10 cellular contexts compared by ENCODE assay signal in genomic region chr3:113769551-113769950, GRCh38. TPM values are rescaled to one million over a fixed set of nuclear protein-coding genes. Genes with fewer than 3 reads are reported as not detected.
A peak's percentile ranks its signal among the peaks of the same experiment; 100 is the strongest.
DNase-seq lines count a peak whose midpoint lies in the region; ATAC-seq and TF ChIP-seq lines count a peak whose summit lies in the region.
"Had no signal": no experiment of that assay in that cellular context is flagged by ENCODE, and none has a peak within 500 bp of the region (broad histone marks: within the 10 kb centered on the region; RNA-seq: fewer than 3 reads in every experiment).

No MANE protein-coding gene starts in this region.

- in situ Hi-C loops in astrocyte of the cerebellum (cut with HindIII; ENCODE audit: low sequenced_read_pairs), result no loop called here

- H3K4me3 Mint-ChIP-seq in T-helper 17 cell, result no peak overlapping the region
- H3K4me3 Mint-ChIP-seq: neural progenitor cell had no signal

- H3K27ac Mint-ChIP-seq in T-helper 17 cell, result no peak overlapping the region
- H3K27ac Mint-ChIP-seq: neural progenitor cell had no signal

- no peaks in the 10 kb centered on the region for H3K9me3 ChIP-seq in T-helper 17 cell (ENCODE audit: control insufficient read depth, low read length, poor library complexity, severe bottlenecking)

- TF ChIP-seq CTCF in astrocyte of the cerebellum (IDR thresholded peaks at IDR 0.05; ENCODE audit: low read depth, low read length, missing control alignments), result peak; percentile 30

- H3K4me3 ChIP-seq in astrocyte of the cerebellum (ENCODE audit: low read depth, low read length), result no peak overlapping the region
- H3K4me3 ChIP-seq: neural progenitor cell had no signal

- H3K27me3 Mint-ChIP-seq in T-helper 17 cell, result no peaks in the 10 kb centered on the region

- H3K4me1 Mint-ChIP-seq in T-helper 17 cell, result peaks cover 8% of the 10 kb centered on the region

- no peak for DNase-seq in astrocyte of the cerebellum (ENCODE audit: low read depth)
- peak; percentile 57 for DNase-seq in myocyte (ENCODE audit: low read depth)
- no peak for DNase-seq in T-helper 17 cell
- DNase-seq in NCI-H187 (lab: John Stamatoyannopoulos, UW), result no peak
- no peak for DNase-seq in Right ventricle myocardium inferior (ENCODE audit: missing footprints)
- no peak for DNase-seq in stimulated activated CD4-positive, alpha-beta T cell treated with anti-CD3 and anti-CD28 coated beads, Interleukin-1b, Interleukin-23, amount 100 ng/mL, for 48 hours
- DNase-seq: activated CD4-positive, CD25-positive, alpha-beta regulatory T cell had no signal

- ATAC-seq in GM18508 (IDR thresholded peaks at IDR 0.05; ENCODE audit: insufficient read depth, unreplicated experiment) (peak; percentile 58), HG02943 (IDR thresholded peaks at IDR 0.05; ENCODE audit: low read depth, unreplicated experiment) (peak; percentile 80), T-helper 17 cell (no peak), Right ventricle myocardium inferior (no peak)

- intact Hi-C loops in Right ventricle myocardium inferior (cut with DNase I), result no loop called here

- H3K36me3 Mint-ChIP-seq in T-helper 17 cell (ENCODE audit: low read depth), result no peaks in the 10 kb centered on the region
- H3K36me3 Mint-ChIP-seq: neural progenitor cell had no signal

RNA-seq across cellular contexts. Expression of gene ATP6V1A, which starts 22.7 kb away (rescaled TPM):
- 54.7 and 59.6 TPM in 2 replicates for total RNA-seq in myocyte
- 32.6 TPM for polyA plus RNA-seq in myocyte (2012)
- 10 to 100 TPM; 15.1 to 18.3 TPM for total RNA-seq in T-helper 17 cell
- 23.9 TPM for total RNA-seq in Right ventricle myocardium inferior

RNA-seq across cellular contexts. Expression of gene NAA50, which starts 23.5 kb away (rescaled TPM):
- total RNA-seq in myocyte (188 and 263 TPM in 2 replicates), T-helper 17 cell (10 to 100 TPM; 44.8 to 49.4 TPM), Right ventricle myocardium inferior (80.8 TPM)
- 81.9 TPM for polyA plus RNA-seq in myocyte (2012)

Comparison
In these comparisons a context has a peak if more than half of its experiments do, and no peak if none do; other contexts are left out.
1. ATAC-seq: peak in GM18508 (single experiment) and HG02943 (single experiment); none in T-helper 17 cell (single experiment) and Right ventricle myocardium inferior (single experiment).